In genomic region chr5:123088031-123088805, GRCh38 we compare ENCODE assay signal across 1 cellular context.
TF ChIP-seq lines count a peak whose summit lies in the region.

No MANE protein-coding gene starts in this region.

TF ChIP-seq in HepG2, 621 proteins besides CTCF, POLR2A, EP300 and RAD21 (continued from another document):
- TF ChIP-seq LRRFIP1 (CRISPR knock-in tag; conservative IDR thresholded peaks at IDR 0.05) (no peak), ZNF800 (CRISPR knock-in tag; IDR thresholded peaks at IDR 0.05) (peak; percentile 61; the same call in 1 of the 2 replicates), MBNL3 (CRISPR knock-in tag; conservative IDR thresholded peaks at IDR 0.05) (no peak), HNF4A (CRISPR knock-in tag; IDR thresholded peaks at IDR 0.05) (0 out of 2 replicates have a peak, but pooled peaks have one; percentile 8), ZNF512B (CRISPR knock-in tag; IDR thresholded peaks at IDR 0.05; ENCODE audit: borderline replicate concordance) (no peak), EZH2 (conservative IDR thresholded peaks at IDR 0.05; ENCODE audit: low read depth, low read length) (peak; percentile 82; the same call in 1 of the 2 replicates), HNRNPL (IDR thresholded peaks at IDR 0.05; ENCODE audit: low read depth, low read length) (0 out of 2 replicates have a peak, but pooled peaks have one; percentile 34), CREBL2 (CRISPR knock-in tag; IDR thresholded peaks at IDR 0.05; ENCODE audit: borderline replicate concordance) (no peak), HNRNPLL (IDR thresholded peaks at IDR 0.05; ENCODE audit: low read depth, low read length, poor library complexity, severe bottlenecking) (peak; percentile 23)
